ENCODE assay signal across 8 cellular contexts in the genomic region with DNA sequence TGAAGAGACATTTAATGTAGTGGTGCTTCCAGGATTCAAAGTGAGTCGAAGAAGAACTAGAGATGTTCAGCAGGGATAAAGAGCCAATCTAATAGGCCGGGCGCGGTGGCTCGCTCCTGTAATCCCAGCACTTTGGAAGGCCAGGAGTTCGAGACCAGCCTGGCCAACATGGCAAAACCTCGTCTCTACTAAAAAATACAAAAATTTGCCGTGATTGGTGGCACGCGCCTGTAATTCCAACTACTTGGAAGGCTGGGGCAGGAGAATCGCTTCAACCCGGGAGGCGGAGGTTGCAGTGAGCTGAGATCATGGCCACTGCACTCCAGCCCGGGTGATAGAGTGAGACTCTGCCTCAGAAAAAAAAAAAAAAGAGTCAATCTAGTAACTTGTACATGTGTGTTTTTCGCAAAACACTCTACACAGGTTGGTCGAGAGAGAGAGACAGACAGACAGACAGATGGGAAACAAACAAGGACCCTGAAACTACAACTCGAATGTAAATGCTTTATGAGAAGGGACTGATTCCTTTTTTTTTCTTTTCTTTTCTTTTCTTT. TPM values are rescaled to one million over a fixed set of nuclear protein-coding genes. Genes with fewer than 3 reads are reported as not detected.
DNase-seq lines count a peak whose midpoint lies in the region; ATAC-seq and TF ChIP-seq lines count a peak whose summit lies in the region.

No MANE protein-coding gene starts in this region.

- H3K36me3 Mint-ChIP-seq in dendritic cell treated with granulocyte-macrophage colony-stimulating factor and Interleukin-4, amounts not matched to agents 40 ng/mL and 50 ng/mL, for 4 days (ENCODE audit: low read depth), result peaks cover 19% of the 10 kb centered on the region
- peaks cover 0 to 20% (median 2%) of the 10 kb centered on the region in 3 donors for H3K36me3 Mint-ChIP-seq in naive thymus-derived CD8-positive, alpha-beta T cell

- H3K9me3 Mint-ChIP-seq in dendritic cell treated with granulocyte-macrophage colony-stimulating factor and Interleukin-4, amounts not matched to agents 40 ng/mL and 50 ng/mL, for 4 days, result no peaks in the 10 kb centered on the region
- no peaks in the 10 kb centered on the region for H3K9me3 Mint-ChIP-seq in naive thymus-derived CD8-positive, alpha-beta T cell

- peaks cover 21% of the 10 kb centered on the region for H3K27me3 Mint-ChIP-seq in dendritic cell treated with granulocyte-macrophage colony-stimulating factor and Interleukin-4, amounts not matched to agents 40 ng/mL and 50 ng/mL, for 4 days
- H3K27me3 Mint-ChIP-seq in naive thymus-derived CD8-positive, alpha-beta T cell, result peaks cover 0 to 2% (median 0%) of the 10 kb centered on the region in 5 donors

- POLR2A ChIA-PET in naive thymus-derived CD8-positive, alpha-beta T cell (lab: Charles Lee), result interaction anchor here (0.7 to 3.5 kb wide), 14 partner anchors 11 to 55 kb away, joined by 3 to 54 read pairs (median 8); a partner anchor contains a TSS

- H3K4me3 Mint-ChIP-seq in dendritic cell treated with granulocyte-macrophage colony-stimulating factor and Interleukin-4, amounts not matched to agents 40 ng/mL and 50 ng/mL, for 4 days, result peak overlapping the region; percentile 93
- peak overlapping the region; percentile 86 to 98 (median 95) for H3K4me3 Mint-ChIP-seq in naive thymus-derived CD8-positive, alpha-beta T cell

- ATAC-seq in naive thymus-derived CD8-positive, alpha-beta T cell, result no peak
- ATAC-seq in HG03280 (IDR thresholded peaks at IDR 0.05; ENCODE audit: unreplicated experiment), result no peak

- peaks cover 52% of the 10 kb centered on the region for H3K4me1 Mint-ChIP-seq in dendritic cell treated with granulocyte-macrophage colony-stimulating factor and Interleukin-4, amounts not matched to agents 40 ng/mL and 50 ng/mL, for 4 days (ENCODE audit: low read depth)
- H3K4me1 Mint-ChIP-seq in naive thymus-derived CD8-positive, alpha-beta T cell, result peaks cover 10 to 34% (median 28%) of the 10 kb centered on the region in 4 donors

- DNase-seq in AG10803 (ENCODE audit: low read depth) (no peak), LNCaP clone FGC (ENCODE audit: low read depth) (no peak), T1000 (lab: John Stamatoyannopoulos, UW) (no peak), KG1 (lab: John Stamatoyannopoulos, UW) (no peak)
- no peak for DNase-seq in naive thymus-derived CD8-positive, alpha-beta T cell
- DNase-seq in stimulated activated CD4-positive, alpha-beta T cell treated with anti-CD3 and anti-CD28 coated beads, Interleukin-2, amount 100 ng/mL, for 24 hours, result no peak

- H3K27ac Mint-ChIP-seq in dendritic cell treated with granulocyte-macrophage colony-stimulating factor and Interleukin-4, amounts not matched to agents 40 ng/mL and 50 ng/mL, for 4 days, result peak overlapping the region; percentile 91
- H3K27ac Mint-ChIP-seq in naive thymus-derived CD8-positive, alpha-beta T cell, result peak overlapping the region; percentile 95 to 100 (median 99)

- intact Hi-C loops in dendritic cell treated with granulocyte-macrophage colony-stimulating factor and Interleukin-4, amounts not matched to agents 40 ng/mL and 50 ng/mL, for 4 days (cut with micrococcal nuclease), result loop anchor here (1.0 to 2.0 kb wide), 3 partner anchors 29 to 60 kb away; a partner anchor contains a TSS

- H3K4me3 ChIP-seq in AG10803 (ENCODE audit: low read length) (peak overlapping the region; percentile 88), LNCaP clone FGC (ENCODE audit: low read depth, low read length) (peak overlapping the region; percentile 94)

- TF ChIP-seq CTCF in AG10803 (conservative IDR thresholded peaks at IDR 0.05; ENCODE audit: low read length) (no peak), LNCaP clone FGC (IDR thresholded peaks at IDR 0.05; ENCODE audit: control insufficient read depth, extremely low read depth, insufficient read depth) (no peak)

RNA-seq across cellular contexts. Expression of a gene that starts 0.8 kb away (rescaled TPM):
- 10 to 100 TPM; 71.3 to 74.7 TPM for total RNA-seq in naive thymus-derived CD8-positive, alpha-beta T cell
- polyA plus RNA-seq in naive thymus-derived CD8-positive, alpha-beta T cell, result 10 to 100 TPM; 17.1 to 18.4 (median 17.4) TPM

RNA-seq across cellular contexts. Expression of a gene that starts 4.7 kb away (rescaled TPM):
- 10 to 100 TPM; 34.6 to 42.2 TPM for total RNA-seq in naive thymus-derived CD8-positive, alpha-beta T cell
- polyA plus RNA-seq in naive thymus-derived CD8-positive, alpha-beta T cell, result 10 to 100 TPM in 2 of 3 donors, 1 to 10 TPM in 1; 9.2 to 39.1 (median 24.7) TPM

RNA-seq across cellular contexts. Expression of a gene that starts 19.3 kb away (rescaled TPM):
- 10 to 100 TPM; 13.5 TPM for total RNA-seq in naive thymus-derived CD8-positive, alpha-beta T cell
- not detected for polyA plus RNA-seq in naive thymus-derived CD8-positive, alpha-beta T cell

RNA-seq across cellular contexts. Expression of a gene that starts 28.7 kb away (rescaled TPM):
- total RNA-seq in naive thymus-derived CD8-positive, alpha-beta T cell, result 1 to 10 TPM; 4.1 to 6.0 TPM
- polyA plus RNA-seq in naive thymus-derived CD8-positive, alpha-beta T cell, result 10 to 100 TPM; 10.7 to 13.2 (median 11.7) TPM

RNA-seq across cellular contexts. Expression of a gene that starts 30.4 kb away (rescaled TPM):
- total RNA-seq in naive thymus-derived CD8-positive, alpha-beta T cell, result 10 to 100 TPM; 52.5 to 60.6 TPM
- 10 to 100 TPM; 10.1 to 18.0 (median 14.8) TPM for polyA plus RNA-seq in naive thymus-derived CD8-positive, alpha-beta T cell
